Comparison of ENCODE assay signal across 17 cellular contexts in genomic region chr2:191917967-191918651, GRCh38.
DNase-seq lines count a peak whose midpoint lies in the region; ATAC-seq and TF ChIP-seq lines count a peak whose summit lies in the region.
"Had no signal": no experiment of that assay in that cellular context is flagged by ENCODE, and none has a peak within 500 bp of the region (broad histone marks: within the 10 kb centered on the region; RNA-seq: fewer than 3 reads in every experiment).

No MANE protein-coding gene starts in this region.

- H3K36me3 Mint-ChIP-seq in type B pancreatic cell, result peaks cover 4% of the 10 kb centered on the region
- H3K36me3 Mint-ChIP-seq: CD8-positive, alpha-beta T cell; immature natural killer cell had no signal

- H3K4me1 Mint-ChIP-seq in type B pancreatic cell (ENCODE audit: unreplicated experiment), result peaks cover 15% of the 10 kb centered on the region
- H3K4me1 Mint-ChIP-seq: immature natural killer cell had no signal

- peak overlapping the region; percentile 56 for H3K27ac Mint-ChIP-seq in type B pancreatic cell
- H3K27ac Mint-ChIP-seq: activated B cell treated with CpG ODN at 0.5 μM for 24 hours; activated CD8-positive, alpha-beta T cell treated with anti-CD3 and anti-CD28 coated beads, Interleukin-2, amount 10 ng/mL, durations not matched to agents 7 days and 5 days; CD8-positive, alpha-beta T cell; immature natural killer cell had no signal

- 63% methylated on average over 9 of the region's 9 CpGs for WGBS in right cardiac atrium
- 59 to 68% methylated on average over 9 of the region's 9 CpGs for WGBS in lower leg skin, 2 donors

- H3K27ac ChIP-seq in right cardiac atrium (ENCODE audit: low read length), result no peak overlapping the region

- H3K27me3 Mint-ChIP-seq in type B pancreatic cell, result no peaks in the 10 kb centered on the region
- H3K27me3 Mint-ChIP-seq: activated B cell treated with CpG ODN at 0.5 μM for 24 hours had no signal

- H3K9me3 Mint-ChIP-seq in type B pancreatic cell, result peaks cover 8% of the 10 kb centered on the region
- H3K9me3 Mint-ChIP-seq: activated B cell treated with CpG ODN at 0.5 μM for 24 hours had no signal

- intact Hi-C loops in right cardiac atrium (cut with DNase I), result no loop called here
- intact Hi-C loops in lower leg skin (cut with DNase I; ENCODE audit: low total_unique reads), result no loop called here

- no peak for TF ChIP-seq POLR2A in lower leg skin (IDR thresholded peaks at IDR 0.05)

- no peak overlapping the region for H3K4me3 ChIP-seq in right cardiac atrium (ENCODE audit: low read length)
- no peak overlapping the region for H3K4me3 ChIP-seq in lower leg skin (ENCODE audit: low read depth, poor library complexity, severe bottlenecking)

- peak overlapping the region; percentile 24 for H3K4me3 Mint-ChIP-seq in type B pancreatic cell
- H3K4me3 Mint-ChIP-seq: activated B cell treated with CpG ODN at 0.5 μM for 24 hours; activated CD8-positive, alpha-beta T cell treated with anti-CD3 and anti-CD28 coated beads, Interleukin-2, amount 10 ng/mL, durations not matched to agents 7 days and 5 days; CD8-positive, alpha-beta T cell; immature natural killer cell had no signal

- ATAC-seq in right cardiac atrium (peak; percentile 68 to 80), GM18870 (IDR thresholded peaks at IDR 0.05; ENCODE audit: unreplicated experiment) (no peak)
- ATAC-seq: activated CD8-positive, alpha-beta T cell treated with anti-CD3 and anti-CD28 coated beads, Interleukin-2, amount 10 ng/mL, durations not matched to agents 7 days and 5 days; CD8-positive, alpha-beta T cell had no signal

- no peak for TF ChIP-seq CTCF in type B pancreatic cell (conservative IDR thresholded peaks at IDR 0.05)
- TF ChIP-seq CTCF in lower leg skin (IDR thresholded peaks at IDR 0.05), result no peak

- H3K27me3 ChIP-seq in right cardiac atrium (ENCODE audit: control insufficient read depth, insufficient read depth), result no peaks in the 10 kb centered on the region

- H3K4me1 ChIP-seq in right cardiac atrium (ENCODE audit: control insufficient read depth, insufficient read depth, low read length), result peaks cover 3% of the 10 kb centered on the region

- DNase-seq in NCI-H748 (lab: John Stamatoyannopoulos, UW; ENCODE audit: unreplicated experiment), result peak; percentile 30
- no peak for DNase-seq in NCI-H748 treated with DMSO at 0.1 percent for 48 hours (lab: John Stamatoyannopoulos, UW)
- peak; percentile 52 for DNase-seq in cerebellar cortex (ENCODE audit: low spot score)
- DNase-seq in right cardiac atrium, result no peak
- DNase-seq in type B pancreatic cell (ENCODE audit: extremely low spot score, unreplicated experiment), result no peak
- DNase-seq in lower leg skin (ENCODE audit: low spot score in 2 of 2), result no peak
- DNase-seq in NOMO-1 (lab: John Stamatoyannopoulos, UW; ENCODE audit: unreplicated experiment in 2 of 2), result no peak
- DNase-seq: activated B cell treated with CpG ODN at 0.5 μM for 24 hours; activated CD8-positive, alpha-beta T cell treated with anti-CD3 and anti-CD28 coated beads, Interleukin-2, amount 10 ng/mL, durations not matched to agents 7 days and 5 days; CD8-positive, alpha-beta T cell; immature natural killer cell; KG1; mesendoderm; NCI-H1048; NCI-H526 treated with DMSO at 0.1 percent for 48 hours; T-helper 1 cell had no signal

- no peaks in the 10 kb centered on the region for H3K9me3 ChIP-seq in right cardiac atrium (ENCODE audit: control insufficient read depth, low read length)

Comparison
In these comparisons a context has a peak if more than half of its experiments do, and no peak if none do; other contexts are left out.
1. DNase-seq: peak in NCI-H748 (single experiment) and cerebellar cortex (single experiment); none in NCI-H748 treated with DMSO at 0.1 percent for 48 hours (single experiment), right cardiac atrium (0 of 3), type B pancreatic cell (single experiment), lower leg skin (0 of 2) and NOMO-1 (0 of 2).